ENCODE assay signal across 8 cellular contexts in the genomic region with DNA sequence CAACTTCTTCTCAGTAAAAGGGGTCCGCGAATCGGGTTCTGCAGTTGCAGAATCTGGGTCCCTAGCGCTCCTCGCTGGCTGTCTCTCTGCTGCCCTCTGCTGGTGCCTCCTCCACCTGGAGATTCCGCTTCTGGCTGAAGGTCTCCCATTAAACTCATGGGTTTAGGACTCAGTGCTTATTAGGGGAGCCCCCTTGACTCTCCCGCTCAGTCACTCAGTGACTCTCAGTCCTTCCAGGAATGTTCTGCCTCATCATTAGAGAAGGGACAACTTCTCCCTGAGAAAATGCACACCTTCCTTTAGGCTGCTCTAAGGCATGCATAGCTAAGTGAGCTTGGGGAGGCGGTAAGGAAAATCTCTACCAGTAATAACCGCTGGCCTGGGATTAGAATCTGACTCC.
DNase-seq lines count a peak whose midpoint lies in the region; ATAC-seq and TF ChIP-seq lines count a peak whose summit lies in the region.

No MANE protein-coding gene starts in this region.

- TF ChIP-seq CTCF in LNCAP (IDR thresholded peaks at IDR 0.05): peak; percentile 97

- H3K4me3 Mint-ChIP-seq in T-helper 2 cell treated with Interferon-gamma antibody and Interleukin-4, amounts not matched to agents 5 μg/mL and 100 μg/mL, for 36 hours: no peak overlapping the region

- ATAC-seq in GM19455 (IDR thresholded peaks at IDR 0.05; ENCODE audit: unreplicated experiment): no peak

- peaks cover 4% of the 10 kb centered on the region for H3K4me1 Mint-ChIP-seq in T-helper 2 cell treated with Interferon-gamma antibody and Interleukin-4, amounts not matched to agents 5 μg/mL and 100 μg/mL, for 36 hours (ENCODE audit: low read depth)

- peak; percentile 70 for DNase-seq in NCI-H510A treated with DMSO at 0.1 percent for 48 hours (lab: John Stamatoyannopoulos, UW)
- DNase-seq in NCI-H510A (lab: John Stamatoyannopoulos, UW): no peak
- DNase-seq in T-helper 2 cell treated with Interferon-gamma antibody and Interleukin-4, amounts not matched to agents 5 μg/mL and 100 μg/mL, for 36 hours (ENCODE audit: low spot score): peak; percentile 55
- peak in 49 of 58 donors; percentile 4 to 83 (median 34) for DNase-seq in anterior cingulate cortex (lab: John Stamatoyannopoulos, UW)
- peak in 42 of 51 donors; percentile 2 to 81 (median 39) for DNase-seq in hypothalamus (lab: John Stamatoyannopoulos, UW)
- peak; percentile 18 to 75 for DNase-seq in stimulated activated CD4-positive, alpha-beta T cell treated with anti-CD3 and anti-CD28 coated beads, Interleukin-12 subunit alpha, Interleukin-12 subunit beta, amount 100 ng/mL, for 24 hours (ENCODE audit: low read depth in 2 of 2)

- H3K36me3 Mint-ChIP-seq in T-helper 2 cell treated with Interferon-gamma antibody and Interleukin-4, amounts not matched to agents 5 μg/mL and 100 μg/mL, for 36 hours (ENCODE audit: low read depth): no peaks in the 10 kb centered on the region

- H3K27ac Mint-ChIP-seq in T-helper 2 cell treated with Interferon-gamma antibody and Interleukin-4, amounts not matched to agents 5 μg/mL and 100 μg/mL, for 36 hours: no peak overlapping the region

- H3K9me3 Mint-ChIP-seq in T-helper 2 cell treated with Interferon-gamma antibody and Interleukin-4, amounts not matched to agents 5 μg/mL and 100 μg/mL, for 36 hours: no peaks in the 10 kb centered on the region

- peaks cover 15% of the 10 kb centered on the region for H3K27me3 Mint-ChIP-seq in T-helper 2 cell treated with Interferon-gamma antibody and Interleukin-4, amounts not matched to agents 5 μg/mL and 100 μg/mL, for 36 hours (ENCODE audit: low read depth)
